Comparison of ENCODE assay signal across 9 cellular contexts in genomic region chr4:112284166-112284565, GRCh38. TPM values are rescaled to one million over a fixed set of nuclear protein-coding genes. Genes with fewer than 3 reads are reported as not detected.
DNase-seq lines count a peak whose midpoint lies in the region; ATAC-seq and TF ChIP-seq lines count a peak whose summit lies in the region.
"Had no signal": no experiment of that assay in that cellular context is flagged by ENCODE, and none has a peak within 500 bp of the region (broad histone marks: within the 10 kb centered on the region; RNA-seq: fewer than 3 reads in every experiment).

No MANE protein-coding gene starts in this region.

- no peaks in the 10 kb centered on the region for H3K27me3 Mint-ChIP-seq in activated CD8-positive, alpha-beta memory T cell treated with anti-CD3 and anti-CD28 coated beads, Interleukin-2, amount 10 ng/mL, durations not matched to agents 7 days and 5 days

- H3K36me3 Mint-ChIP-seq in activated CD8-positive, alpha-beta memory T cell treated with anti-CD3 and anti-CD28 coated beads, Interleukin-2, amount 10 ng/mL, durations not matched to agents 7 days and 5 days = peaks cover 34% of the 10 kb centered on the region

- H3K27ac Mint-ChIP-seq in activated CD8-positive, alpha-beta memory T cell treated with anti-CD3 and anti-CD28 coated beads, Interleukin-2, amount 10 ng/mL, durations not matched to agents 7 days and 5 days = peak overlapping the region; percentile 98

- no peak for DNase-seq in activated CD8-positive, alpha-beta memory T cell treated with anti-CD3 and anti-CD28 coated beads, Interleukin-2, amount 10 ng/mL, durations not matched to agents 7 days and 5 days
- DNase-seq in activated CD8-positive, alpha-beta memory T cell treated with anti-CD3 and anti-CD28 coated beads, Interleukin-2, amount 50 U/mL, for 48 hours = no peak
- DNase-seq in germinal center (ENCODE audit: low spot score) (peak; percentile 34), thoracic aorta (ENCODE audit: low spot score) (no peak), midbrain (lab: John Stamatoyannopoulos, UW) (no peak)
- DNase-seq in activated effector memory CD4-positive, alpha-beta T cell treated with anti-CD3 and anti-CD28 coated beads, Interleukin-2, amount 50 U/mL, for 16 hours = no peak
- DNase-seq: mesendoderm had no signal

- no peaks in the 10 kb centered on the region for H3K36me3 ChIP-seq in thoracic aorta

- ATAC-seq in activated CD8-positive, alpha-beta memory T cell treated with anti-CD3 and anti-CD28 coated beads, Interleukin-2, amount 10 ng/mL, durations not matched to agents 7 days and 5 days = no peak
- no peak for ATAC-seq in thoracic aorta (ENCODE audit: insufficient number of reproducible peaks, low FRiP score, low read depth)
- ATAC-seq in activated CD4-positive, CD25-positive, alpha-beta regulatory T cell treated with anti-CD3 and anti-CD28 coated beads, Interleukin-2, amount 50 U/mL, for 24 hours = no peak

- TF ChIP-seq CTCF in VCaP (conservative IDR thresholded peaks at IDR 0.05) = no peak
- TF ChIP-seq CTCF in thoracic aorta (IDR thresholded peaks at IDR 0.05) = no peak

- H3K9me3 ChIP-seq in thoracic aorta = no peaks in the 10 kb centered on the region

- peak overlapping the region; percentile 90 for H3K4me3 ChIP-seq in thoracic aorta

- H3K4me1 ChIP-seq in thoracic aorta (ENCODE audit: control insufficient read depth in 1 of 2, low read depth in 2 of 2) = peaks cover 5 to 33% of the 10 kb centered on the region in 2 donors

- H3K27ac ChIP-seq in VCaP = peak overlapping the region; percentile 81
- H3K27ac ChIP-seq in thoracic aorta = peak overlapping the region; percentile 80 to 82

- peaks cover 78% of the 10 kb centered on the region for H3K4me1 Mint-ChIP-seq in activated CD8-positive, alpha-beta memory T cell treated with anti-CD3 and anti-CD28 coated beads, Interleukin-2, amount 10 ng/mL, durations not matched to agents 7 days and 5 days

- H3K27me3 ChIP-seq in thoracic aorta (replicated peaks; ENCODE audit: insufficient read depth) = no peaks in the 10 kb centered on the region

- no peaks in the 10 kb centered on the region for H3K9me3 Mint-ChIP-seq in activated CD8-positive, alpha-beta memory T cell treated with anti-CD3 and anti-CD28 coated beads, Interleukin-2, amount 10 ng/mL, durations not matched to agents 7 days and 5 days (ENCODE audit: low read depth)

- H3K4me3 Mint-ChIP-seq in activated CD8-positive, alpha-beta memory T cell treated with anti-CD3 and anti-CD28 coated beads, Interleukin-2, amount 10 ng/mL, durations not matched to agents 7 days and 5 days = peak overlapping the region; percentile 95

- CTCF ChIA-PET in activated CD8-positive, alpha-beta memory T cell treated with anti-CD3 and anti-CD28 coated beads, Interleukin-2, amount 10 ng/mL, durations not matched to agents 7 days and 5 days (lab: Charles Lee) = interaction anchor here (1.0 to 1.2 kb wide), 2 partner anchors 9 to 52 kb away, joined by 3 read pairs; no protein-coding TSS in a partner anchor

RNA-seq across cellular contexts. Expression of gene TIFA, which starts 1.5 kb away (rescaled TPM):
- total RNA-seq in activated CD8-positive, alpha-beta memory T cell treated with anti-CD3 and anti-CD28 coated beads, Interleukin-2, amount 10 ng/mL, durations not matched to agents 7 days and 5 days = 10 to 100 TPM; 29.0 to 32.5 TPM
- total RNA-seq in thoracic aorta = 10 to 100 TPM in 1 of 2 donors, 1 to 10 TPM in 1; 6.1 to 13.3 TPM

RNA-seq across cellular contexts. Expression of gene ALPK1, which starts 13.0 kb away (rescaled TPM):
- total RNA-seq in activated CD8-positive, alpha-beta memory T cell treated with anti-CD3 and anti-CD28 coated beads, Interleukin-2, amount 10 ng/mL, durations not matched to agents 7 days and 5 days = 10 to 100 TPM in 1 of 2 experiments, 1 to 10 TPM in 1; 7.3 to 17.7 TPM
- 10 to 100 TPM; 20.0 to 63.4 TPM for total RNA-seq in thoracic aorta

RNA-seq across cellular contexts. Expression of gene AP1AR, which starts 52.6 kb away (rescaled TPM):
- total RNA-seq in activated CD8-positive, alpha-beta memory T cell treated with anti-CD3 and anti-CD28 coated beads, Interleukin-2, amount 10 ng/mL, durations not matched to agents 7 days and 5 days = 10 to 100 TPM; 13.6 to 17.8 TPM
- 10 to 100 TPM; 10.0 to 27.9 TPM for total RNA-seq in thoracic aorta
